Comparison of ENCODE assay signal across 1 cellular context in the genomic region with DNA sequence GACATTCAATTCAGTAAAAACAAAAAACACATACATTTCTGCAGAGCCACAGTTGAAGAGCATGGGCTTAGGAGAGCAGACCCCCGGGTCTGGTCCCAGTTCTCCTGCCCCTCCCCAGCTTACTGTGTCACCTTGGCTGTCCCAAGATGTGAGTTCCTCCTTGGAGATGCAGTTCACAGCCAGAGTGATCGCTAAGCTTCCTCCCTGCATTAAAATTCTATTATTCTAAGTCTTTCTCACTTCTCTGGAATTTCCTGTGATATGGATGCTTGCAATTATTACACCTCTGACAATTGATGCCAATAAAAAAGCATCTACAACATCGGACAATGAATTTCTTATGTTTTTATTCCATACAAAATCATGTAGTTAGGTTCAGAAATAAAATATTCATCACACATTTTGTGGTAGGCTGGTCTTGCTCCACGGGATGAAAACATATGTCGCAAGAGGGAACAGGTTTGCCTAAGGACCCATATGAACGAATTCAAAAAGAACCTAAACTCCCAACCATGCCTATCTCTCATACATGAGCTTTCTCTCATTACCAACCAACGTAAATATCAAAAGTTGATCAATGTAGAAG.
A peak's percentile ranks its signal among the peaks of the same experiment; 100 is the strongest.
TF ChIP-seq lines count a peak whose summit lies in the region.

No MANE protein-coding gene starts in this region.

TF ChIP-seq in H1, 55 proteins besides CTCF, POLR2A, EP300 and RAD21:
- TF ChIP-seq, protein P1, sequence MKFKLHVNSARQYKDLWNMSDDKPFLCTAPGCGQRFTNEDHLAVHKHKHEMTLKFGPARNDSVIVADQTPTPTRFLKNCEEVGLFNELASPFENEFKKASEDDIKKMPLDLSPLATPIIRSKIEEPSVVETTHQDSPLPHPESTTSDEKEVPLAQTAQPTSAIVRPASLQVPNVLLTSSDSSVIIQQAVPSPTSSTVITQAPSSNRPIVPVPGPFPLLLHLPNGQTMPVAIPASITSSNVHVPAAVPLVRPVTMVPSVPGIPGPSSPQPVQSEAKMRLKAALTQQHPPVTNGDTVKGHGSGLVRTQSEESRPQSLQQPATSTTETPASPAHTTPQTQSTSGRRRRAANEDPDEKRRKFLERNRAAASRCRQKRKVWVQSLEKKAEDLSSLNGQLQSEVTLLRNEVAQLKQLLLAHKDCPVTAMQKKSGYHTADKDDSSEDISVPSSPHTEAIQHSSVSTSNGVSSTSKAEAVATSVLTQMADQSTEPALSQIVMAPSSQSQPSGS (IDR thresholded peaks at IDR 0.05; ENCODE audit: low read length): no peak
- TF ChIP-seq CEBPB (IDR thresholded peaks at IDR 0.05; ENCODE audit: low read depth, low read length): 0 out of 2 replicates have a peak, but pooled peaks have one; percentile 25
TF ChIP-seq in H1: peak in this region for 1.
